Comparison of ENCODE assay signal across 40 cellular contexts in genomic region chr1:77234943-77235342, GRCh38. TPM values are rescaled to one million over a fixed set of nuclear protein-coding genes. Genes with fewer than 3 reads are reported as not detected.
"Had no signal": no experiment of that assay in that cellular context is flagged by ENCODE, and none has a peak within 500 bp of the region (broad histone marks: within the 10 kb centered on the region; RNA-seq: fewer than 3 reads in every experiment).

No MANE protein-coding gene starts in this region.

- H3K9me3 Mint-ChIP-seq: activated T-helper 17 cell treated with anti-CD3 and anti-CD28 coated beads, Interleukin-2, amount 50 U/mL, for 72 hours; activated T-helper 2 cell treated with anti-CD3 and anti-CD28 coated beads, Interferon-gamma antibody, Interleukin-2, Interleukin-4, amounts not matched to agents 10 μg/mL and 5 μg/mL and 100 μg/mL, durations not matched to agents 14 hours and 24 hours and 36 hours; central memory CD8-positive, alpha-beta T cell had no signal

- H3K36me3 ChIP-seq: adrenal gland, ascending aorta, brain microvascular endothelial cell, breast epithelium, cardiac muscle cell had no signal

- H3K4me1 Mint-ChIP-seq: activated naive CD4-positive, alpha-beta T cell treated with anti-CD3 and anti-CD28 coated beads, Interleukin-2, amount 10 ng/mL, durations not matched to agents 7 days and 5 days; activated naive CD4-positive, alpha-beta T cell treated with anti-CD3 and anti-CD28 coated beads, Interleukin-2, amount 50 U/mL, for 24 hours; activated naive CD8-positive, alpha-beta T cell treated with anti-CD3 and anti-CD28 coated beads for 36 hours; activated naive CD8-positive, alpha-beta T cell treated with anti-CD3 and anti-CD28 coated beads, Interleukin-2, amount 10 ng/mL, durations not matched to agents 7 days and 5 days; activated naive CD8-positive, alpha-beta T cell treated with anti-CD3 and anti-CD28 coated beads, Interleukin-2, amount 50 U/mL, for 24 hours; activated T-helper 17 cell treated with anti-CD3 and anti-CD28 coated beads, Interleukin-2, amount 50 U/mL, for 72 hours; brain; central memory CD8-positive, alpha-beta T cell had no signal

- H3K27me3 Mint-ChIP-seq: activated naive CD4-positive, alpha-beta T cell treated with anti-CD3 and anti-CD28 coated beads, Interleukin-2, amount 10 ng/mL, durations not matched to agents 7 days and 5 days; activated naive CD4-positive, alpha-beta T cell treated with anti-CD3 and anti-CD28 coated beads, Interleukin-2, amount 50 U/mL, for 24 hours; activated naive CD8-positive, alpha-beta T cell; activated naive CD8-positive, alpha-beta T cell treated with anti-CD3 and anti-CD28 coated beads for 36 hours; activated naive CD8-positive, alpha-beta T cell treated with anti-CD3 and anti-CD28 coated beads, Interleukin-2, amount 10 ng/mL, durations not matched to agents 7 days and 5 days; activated naive CD8-positive, alpha-beta T cell treated with anti-CD3 and anti-CD28 coated beads, Interleukin-2, amount 50 U/mL, for 24 hours; activated T-cell treated with anti-CD3 and anti-CD28 coated beads, Interleukin-2, amount 50 U/mL, for 24 hours; activated T-helper 17 cell treated with anti-CD3 and anti-CD28 coated beads, Interleukin-2, amount 50 U/mL, for 72 hours had no signal

- H3K27ac ChIP-seq: adrenal gland, ascending aorta, body of pancreas, brain microvascular endothelial cell, breast epithelium, cardiac muscle cell had no signal

- H3K4me3 Mint-ChIP-seq: activated naive CD4-positive, alpha-beta T cell treated with anti-CD3 and anti-CD28 coated beads for 36 hours; activated naive CD4-positive, alpha-beta T cell treated with anti-CD3 and anti-CD28 coated beads, Interleukin-2, amount 10 ng/mL, durations not matched to agents 7 days and 5 days; activated naive CD4-positive, alpha-beta T cell treated with anti-CD3 and anti-CD28 coated beads, Interleukin-2, amount 50 U/mL, for 24 hours; activated naive CD8-positive, alpha-beta T cell; activated naive CD8-positive, alpha-beta T cell treated with anti-CD3 and anti-CD28 coated beads for 36 hours; activated naive CD8-positive, alpha-beta T cell treated with anti-CD3 and anti-CD28 coated beads, Interleukin-2, amount 10 ng/mL, durations not matched to agents 7 days and 5 days; activated naive CD8-positive, alpha-beta T cell treated with anti-CD3 and anti-CD28 coated beads, Interleukin-2, amount 50 U/mL, for 24 hours; activated T-cell treated with anti-CD3 and anti-CD28 coated beads, Interleukin-2, amount 50 U/mL, for 24 hours; activated T-cell treated with anti-CD3 and anti-CD28 coated beads, Interleukin-2, amount 50 U/mL, for 4 hours; activated T-cell treated with anti-CD3 and anti-CD28 coated beads, Interleukin-2, amount 50 U/mL, for 72 hours; activated T-helper 1 cell treated with anti-CD3 and anti-CD28 coated beads, Interleukin-12 subunit alpha, Interleukin-12 subunit beta, Interleukin-2, Interleukin-4 antibody, amounts not matched to agents 30 ng/mL and 10 ng/mL and 1 ng/mL, durations not matched to agents 14 hours and 24 hours and 36 hours; activated T-helper 17 cell treated with anti-CD3 and anti-CD28 coated beads, Interleukin-2, amount 50 U/mL, for 72 hours; brain; central memory CD8-positive, alpha-beta T cell had no signal

- FAIRE-seq: astrocyte, bronchial epithelial cell had no signal

- H3K27ac Mint-ChIP-seq: activated naive CD4-positive, alpha-beta T cell treated with anti-CD3 and anti-CD28 coated beads for 36 hours; activated naive CD4-positive, alpha-beta T cell treated with anti-CD3 and anti-CD28 coated beads, Interleukin-2, amount 10 ng/mL, durations not matched to agents 7 days and 5 days; activated naive CD4-positive, alpha-beta T cell treated with anti-CD3 and anti-CD28 coated beads, Interleukin-2, amount 50 U/mL, for 24 hours; activated naive CD4-positive, alpha-beta T cell treated with anti-CD3 and anti-CD28 coated beads, Interleukin-2, amount 50 U/mL, for 72 hours; activated naive CD8-positive, alpha-beta T cell; activated naive CD8-positive, alpha-beta T cell treated with anti-CD3 and anti-CD28 coated beads for 36 hours; activated naive CD8-positive, alpha-beta T cell treated with anti-CD3 and anti-CD28 coated beads, Interleukin-2, amount 10 ng/mL, durations not matched to agents 7 days and 5 days; activated naive CD8-positive, alpha-beta T cell treated with anti-CD3 and anti-CD28 coated beads, Interleukin-2, amount 50 U/mL, for 24 hours; activated T-cell treated with anti-CD3 and anti-CD28 coated beads, Interleukin-2, amount 50 U/mL, for 24 hours; activated T-cell treated with anti-CD3 and anti-CD28 coated beads, Interleukin-2, amount 50 U/mL, for 72 hours; activated T-helper 1 cell treated with anti-CD3 and anti-CD28 coated beads, Interleukin-12 subunit alpha, Interleukin-12 subunit beta, Interleukin-2, Interleukin-4 antibody, amounts not matched to agents 30 ng/mL and 10 ng/mL and 1 ng/mL, durations not matched to agents 14 hours and 24 hours and 36 hours; activated T-helper 17 cell treated with anti-CD3 and anti-CD28 coated beads, Interleukin-2, amount 50 U/mL, for 72 hours; activated T-helper 2 cell treated with anti-CD3 and anti-CD28 coated beads, Interferon-gamma antibody, Interleukin-2, Interleukin-4, amounts not matched to agents 10 μg/mL and 5 μg/mL and 100 μg/mL, durations not matched to agents 14 hours and 24 hours and 36 hours; brain had no signal

- H3K4me1 ChIP-seq: adrenal gland, ascending aorta, body of pancreas, breast epithelium had no signal

- H3K4me3 ChIP-seq: adrenal gland, ascending aorta, body of pancreas, breast epithelium, cardiac muscle cell had no signal

- H3K9me3 ChIP-seq: ascending aorta, body of pancreas had no signal

- DNase-seq: activated effector memory CD4-positive, alpha-beta T cell treated with anti-CD3 and anti-CD28 coated beads, Interleukin-2, amount 50 U/mL, for 16 hours; activated effector memory CD4-positive, alpha-beta T cell treated with Interleukin-2 at 50 U/mL for 16 hours; activated gamma-delta T cell; activated gamma-delta T cell treated with Interleukin-2 at 50 U/mL for 16 hours; activated naive CD4-positive, alpha-beta T cell; activated naive CD4-positive, alpha-beta T cell treated with anti-CD3 and anti-CD28 coated beads for 36 hours; activated naive CD4-positive, alpha-beta T cell treated with anti-CD3 and anti-CD28 coated beads, Interleukin-2, amount 10 ng/mL, durations not matched to agents 7 days and 5 days; activated naive CD4-positive, alpha-beta T cell treated with anti-CD3 and anti-CD28 coated beads, Interleukin-2, amount 50 U/mL, for 16 hours; activated naive CD4-positive, alpha-beta T cell treated with Interleukin-2 at 50 U/mL for 16 hours; activated naive CD8-positive, alpha-beta T cell treated with anti-CD3 and anti-CD28 coated beads for 36 hours; activated naive CD8-positive, alpha-beta T cell treated with anti-CD3 and anti-CD28 coated beads, Interleukin-2, amount 10 ng/mL, durations not matched to agents 7 days and 5 days; activated naive CD8-positive, alpha-beta T cell treated with anti-CD3 and anti-CD28 coated beads, Interleukin-2, amount 50 U/mL, for 24 hours; activated T-cell treated with anti-CD3 and anti-CD28 coated beads, Interleukin-2, amount 50 U/mL, for 1 hour; activated T-cell treated with anti-CD3 and anti-CD28 coated beads, Interleukin-2, amount 50 U/mL, for 24 hours; activated T-cell treated with anti-CD3 and anti-CD28 coated beads, Interleukin-2, amount 50 U/mL, for 4 hours; activated T-cell treated with anti-CD3 and anti-CD28 coated beads, Interleukin-2, amount 50 U/mL, for 48 hours; activated T-cell treated with anti-CD3 and anti-CD28 coated beads, Interleukin-2, amount 50 U/mL, for 72 hours; adrenal gland; amniotic stem cell; amygdala; anterior cingulate cortex; aorta; body of pancreas; brain microvascular endothelial cell; caudate nucleus; central memory CD4-positive, alpha-beta T cell; cerebellar nuclear complex had no signal

- ATAC-seq: activated naive CD4-positive, alpha-beta T cell treated with anti-CD3 and anti-CD28 coated beads, Interleukin-2, amount 50 U/mL, for 72 hours; activated naive CD8-positive, alpha-beta T cell treated with anti-CD3 and anti-CD28 coated beads, Interleukin-2, amount 50 U/mL, for 24 hours; activated T-cell treated with anti-CD3 and anti-CD28 coated beads, Interleukin-2, amount 50 U/mL, for 4 hours; activated T-cell treated with anti-CD3 and anti-CD28 coated beads, Interleukin-2, amount 50 U/mL, for 72 hours; activated T-helper 17 cell treated with anti-CD3 and anti-CD28 coated beads, Interleukin-2, amount 50 U/mL, for 72 hours; body of pancreas had no signal

- H3K27me3 ChIP-seq: adrenal gland, ascending aorta, body of pancreas, brain microvascular endothelial cell, breast epithelium, cardiac muscle cell had no signal

- H3K36me3 Mint-ChIP-seq: activated naive CD4-positive, alpha-beta T cell treated with anti-CD3 and anti-CD28 coated beads, Interleukin-2, amount 10 ng/mL, durations not matched to agents 7 days and 5 days; activated naive CD8-positive, alpha-beta T cell; brain had no signal

RNA-seq across cellular contexts. Expression of gene AK5, which starts 46.9 kb away (rescaled TPM):
- total RNA-seq: activated T-helper 1 cell treated with anti-CD3 and anti-CD28 coated beads, Interleukin-12 subunit alpha, Interleukin-12 subunit beta, Interleukin-2, Interleukin-4 antibody, amounts not matched to agents 30 ng/mL and 10 ng/mL and 1 ng/mL, durations not matched to agents 14 hours and 24 hours and 36 hours; activated T-helper 17 cell treated with anti-CD3 and anti-CD28 coated beads, Interleukin-2, amount 50 U/mL, for 72 hours; activated T-helper 2 cell treated with anti-CD3 and anti-CD28 coated beads, Interferon-gamma antibody, Interleukin-2, Interleukin-4, amounts not matched to agents 10 μg/mL and 5 μg/mL and 100 μg/mL, durations not matched to agents 14 hours and 24 hours and 36 hours; ascending aorta; body of pancreas; bronchial epithelial cell had no signal
